ENCODE assay signal across 7 cellular contexts in the genomic region with DNA sequence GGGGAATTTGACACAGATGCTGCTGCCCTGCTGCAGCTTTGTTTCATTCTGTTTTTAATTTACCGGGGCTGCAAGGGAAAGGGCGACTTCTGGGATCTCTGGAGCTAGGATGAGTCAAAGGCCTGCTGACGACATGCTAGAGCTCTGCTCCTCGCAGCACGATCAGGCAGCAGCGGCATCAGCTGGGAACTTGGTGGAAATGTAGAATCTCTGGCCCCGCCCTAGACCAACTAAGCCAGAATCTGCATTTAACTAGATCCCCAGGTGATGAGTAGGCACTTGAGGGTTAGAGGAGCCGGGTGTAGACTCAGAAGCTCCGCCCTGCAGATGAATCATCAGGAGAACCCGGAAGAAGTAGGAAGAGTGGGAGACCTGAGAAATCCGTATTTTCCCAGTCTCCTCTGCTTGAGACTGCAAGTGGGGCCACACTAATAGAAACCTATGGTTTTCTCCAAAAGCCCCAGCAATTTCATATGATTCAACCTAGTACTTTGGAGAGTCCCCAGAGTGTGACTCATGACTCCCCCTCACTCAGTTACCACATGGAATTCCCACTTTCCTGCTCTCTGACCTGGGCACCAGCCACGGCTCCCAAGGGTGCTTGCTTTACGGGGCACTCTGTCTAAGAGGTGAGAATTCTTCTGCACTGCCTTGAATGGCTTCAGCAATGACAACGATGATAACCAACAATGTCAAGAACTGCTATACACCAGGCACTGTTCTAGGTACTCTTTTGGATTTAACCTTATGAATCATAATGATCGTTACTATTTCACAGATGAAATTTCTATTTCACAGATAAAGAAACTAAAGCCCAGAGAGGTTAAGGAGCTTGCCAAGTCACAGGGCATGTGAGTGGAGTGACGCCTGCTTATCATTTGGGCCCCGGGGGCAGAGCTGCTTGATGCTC. TPM values are rescaled to one million over a fixed set of nuclear protein-coding genes. Genes with fewer than 3 reads are reported as not detected.
DNase-seq lines count a peak whose midpoint lies in the region; ATAC-seq lines count a peak whose summit lies in the region.

No MANE protein-coding gene starts in this region.

- no peaks in the 10 kb centered on the region for H3K36me3 Mint-ChIP-seq in activated T-helper 1 cell treated with anti-CD3 and anti-CD28 coated beads, Interleukin-12 subunit alpha, Interleukin-12 subunit beta, Interleukin-2, Interleukin-4 antibody, amounts not matched to agents 30 ng/mL and 10 ng/mL and 1 ng/mL, durations not matched to agents 14 hours and 24 hours and 36 hours (ENCODE audit: low read depth)

- H3K9me3 Mint-ChIP-seq in activated T-helper 1 cell treated with anti-CD3 and anti-CD28 coated beads, Interleukin-12 subunit alpha, Interleukin-12 subunit beta, Interleukin-2, Interleukin-4 antibody, amounts not matched to agents 30 ng/mL and 10 ng/mL and 1 ng/mL, durations not matched to agents 14 hours and 24 hours and 36 hours, result peaks cover 6% of the 10 kb centered on the region

- DNase-seq in NCI-H510A treated with DMSO at 0.1 percent for 48 hours (lab: John Stamatoyannopoulos, UW), result peak; percentile 91
- no peak for DNase-seq in activated T-helper 1 cell treated with anti-CD3 and anti-CD28 coated beads, Interleukin-12 subunit alpha, Interleukin-12 subunit beta, Interleukin-2, Interleukin-4 antibody, amounts not matched to agents 30 ng/mL and 10 ng/mL and 1 ng/mL, durations not matched to agents 14 hours and 24 hours and 36 hours (ENCODE audit: low spot score)
- peak; percentile 67 for DNase-seq in left cardiac atrium
- DNase-seq in stimulated activated CD4-positive, alpha-beta T cell treated with anti-CD3 and anti-CD28 coated beads, Interleukin-12 subunit alpha, Interleukin-12 subunit beta, amount 100 ng/mL, for 48 hours (ENCODE audit: low read depth in 2 of 3, low spot score in 1 of 3), result peak; percentile 57 to 70 (median 64)

- peak overlapping the region; percentile 89 for H3K27ac Mint-ChIP-seq in activated T-helper 1 cell treated with anti-CD3 and anti-CD28 coated beads, Interleukin-12 subunit alpha, Interleukin-12 subunit beta, Interleukin-2, Interleukin-4 antibody, amounts not matched to agents 30 ng/mL and 10 ng/mL and 1 ng/mL, durations not matched to agents 14 hours and 24 hours and 36 hours

- peaks cover 23% of the 10 kb centered on the region for H3K27me3 Mint-ChIP-seq in activated T-helper 1 cell treated with anti-CD3 and anti-CD28 coated beads, Interleukin-12 subunit alpha, Interleukin-12 subunit beta, Interleukin-2, Interleukin-4 antibody, amounts not matched to agents 30 ng/mL and 10 ng/mL and 1 ng/mL, durations not matched to agents 14 hours and 24 hours and 36 hours (ENCODE audit: insufficient read depth)

- ATAC-seq in GM18498 (IDR thresholded peaks at IDR 0.05; ENCODE audit: unreplicated experiment) (peak; percentile 51), HG02642 (IDR thresholded peaks at IDR 0.05; ENCODE audit: poor library complexity, unreplicated experiment) (peak; percentile 65), left cardiac atrium (peak; percentile 41 to 87), HG03457 (IDR thresholded peaks at IDR 0.05; ENCODE audit: unreplicated experiment) (no peak)

- H3K4me3 Mint-ChIP-seq in activated T-helper 1 cell treated with anti-CD3 and anti-CD28 coated beads, Interleukin-12 subunit alpha, Interleukin-12 subunit beta, Interleukin-2, Interleukin-4 antibody, amounts not matched to agents 30 ng/mL and 10 ng/mL and 1 ng/mL, durations not matched to agents 14 hours and 24 hours and 36 hours, result peak overlapping the region; percentile 43

- intact Hi-C loops in activated T-helper 1 cell treated with anti-CD3 and anti-CD28 coated beads, Interleukin-12 subunit alpha, Interleukin-12 subunit beta, Interleukin-2, Interleukin-4 antibody, amounts not matched to agents 30 ng/mL and 10 ng/mL and 1 ng/mL, durations not matched to agents 14 hours and 24 hours and 36 hours (cut with micrococcal nuclease), result loop anchor here (1.0 to 2.0 kb wide), 10 partner anchors 17 to 647 kb away; partner anchors contain the start of genes BPHL, PSMG4, TUBB2A and TUBB2B
- intact Hi-C loops in left cardiac atrium (cut with DNase I), result no loop called here

- H3K4me1 Mint-ChIP-seq in activated T-helper 1 cell treated with anti-CD3 and anti-CD28 coated beads, Interleukin-12 subunit alpha, Interleukin-12 subunit beta, Interleukin-2, Interleukin-4 antibody, amounts not matched to agents 30 ng/mL and 10 ng/mL and 1 ng/mL, durations not matched to agents 14 hours and 24 hours and 36 hours (ENCODE audit: low read depth), result peaks cover 41% of the 10 kb centered on the region

RNA-seq across cellular contexts. Expression of gene TUBB2B, which starts 18.1 kb away (rescaled TPM):
- 0.20 and 0.57 TPM in 2 replicates for total RNA-seq in activated T-helper 1 cell treated with anti-CD3 and anti-CD28 coated beads, Interleukin-12 subunit alpha, Interleukin-12 subunit beta, Interleukin-2, Interleukin-4 antibody, amounts not matched to agents 30 ng/mL and 10 ng/mL and 1 ng/mL, durations not matched to agents 14 hours and 24 hours and 36 hours
- 1 to 10 TPM; 2.2 to 3.9 TPM for total RNA-seq in left cardiac atrium

RNA-seq across cellular contexts. Expression of gene PSMG4, which starts 49.4 kb away (rescaled TPM):
- 32.1 and 35.4 TPM in 2 replicates for total RNA-seq in activated T-helper 1 cell treated with anti-CD3 and anti-CD28 coated beads, Interleukin-12 subunit alpha, Interleukin-12 subunit beta, Interleukin-2, Interleukin-4 antibody, amounts not matched to agents 30 ng/mL and 10 ng/mL and 1 ng/mL, durations not matched to agents 14 hours and 24 hours and 36 hours
- 1 to 10 TPM; 6.7 to 8.8 TPM for total RNA-seq in left cardiac atrium

RNA-seq across cellular contexts. Expression of gene TUBB2A, which starts 52.0 kb away (rescaled TPM):
- total RNA-seq in activated T-helper 1 cell treated with anti-CD3 and anti-CD28 coated beads, Interleukin-12 subunit alpha, Interleukin-12 subunit beta, Interleukin-2, Interleukin-4 antibody, amounts not matched to agents 30 ng/mL and 10 ng/mL and 1 ng/mL, durations not matched to agents 14 hours and 24 hours and 36 hours, result 5.2 and 5.6 TPM in 2 replicates
- total RNA-seq in left cardiac atrium, result 10 to 100 TPM; 43.8 to 57.8 TPM
